ENCODE assay signal across 12 cellular contexts in genomic region chr4:7928711-7929505, GRCh38. TPM values are rescaled to one million over a fixed set of nuclear protein-coding genes. Genes with fewer than 3 reads are reported as not detected.
A peak's percentile ranks its signal among the peaks of the same experiment; 100 is the strongest.
DNase-seq lines count a peak whose midpoint lies in the region; ATAC-seq and TF ChIP-seq lines count a peak whose summit lies in the region.
"Had no signal": no experiment of that assay in that cellular context is flagged by ENCODE, and none has a peak within 500 bp of the region (broad histone marks: within the 10 kb centered on the region; RNA-seq: fewer than 3 reads in every experiment).

No MANE protein-coding gene starts in this region.

- no peaks in the 10 kb centered on the region for H3K27me3 Mint-ChIP-seq in activated CD8-positive, alpha-beta memory T cell treated with anti-CD3 and anti-CD28 coated beads, Interleukin-2, amount 10 ng/mL, durations not matched to agents 7 days and 5 days

- no peaks in the 10 kb centered on the region for H3K9me3 Mint-ChIP-seq in activated CD8-positive, alpha-beta memory T cell treated with anti-CD3 and anti-CD28 coated beads, Interleukin-2, amount 10 ng/mL, durations not matched to agents 7 days and 5 days (ENCODE audit: low read depth)

- H3K4me3 ChIP-seq in kidney epithelial cell (ENCODE audit: low read depth, low read length) (no peak overlapping the region), uterus (no peak overlapping the region)
- H3K4me3 ChIP-seq: BLaER1 had no signal

- peak overlapping the region; percentile 13 to 22 for H3K27ac ChIP-seq in uterus
- H3K27ac ChIP-seq: BLaER1 had no signal

- ATAC-seq in activated CD8-positive, alpha-beta memory T cell treated with anti-CD3 and anti-CD28 coated beads, Interleukin-2, amount 10 ng/mL, durations not matched to agents 7 days and 5 days: no peak
- ATAC-seq in GM18517 (IDR thresholded peaks at IDR 0.05; ENCODE audit: unreplicated experiment) (no peak), HG03354 (IDR thresholded peaks at IDR 0.05; ENCODE audit: poor library complexity, severe bottlenecking, unreplicated experiment) (no peak)

- H3K27ac Mint-ChIP-seq in activated CD8-positive, alpha-beta memory T cell treated with anti-CD3 and anti-CD28 coated beads, Interleukin-2, amount 10 ng/mL, durations not matched to agents 7 days and 5 days: no peak overlapping the region

- CTCF ChIA-PET in activated CD8-positive, alpha-beta memory T cell treated with anti-CD3 and anti-CD28 coated beads, Interleukin-2, amount 10 ng/mL, durations not matched to agents 7 days and 5 days (lab: Charles Lee): interaction anchor here (0.9 to 2.0 kb wide), 2 partner anchors 32 to 124 kb away, joined by 3 to 4 read pairs; no protein-coding TSS in a partner anchor

- H3K27me3 ChIP-seq in kidney epithelial cell (ENCODE audit: control insufficient read depth, insufficient read depth, low read length): no peaks in the 10 kb centered on the region
- no peaks in the 10 kb centered on the region for H3K27me3 ChIP-seq in uterus
- H3K27me3 ChIP-seq: BLaER1 had no signal

- TF ChIP-seq CTCF in kidney epithelial cell (IDR thresholded peaks at IDR 0.05; ENCODE audit: insufficient read depth, low read length, poor library complexity, severe bottlenecking) (peak; percentile 40), uterus (IDR thresholded peaks at IDR 0.05) (peak in 2 of 4 experiments; percentile 4 to 15)

- H3K4me1 ChIP-seq in uterus: peaks cover 0 to 11% of the 10 kb centered on the region in 2 donors

- H3K9me3 ChIP-seq in uterus: no peaks in the 10 kb centered on the region

- no peaks in the 10 kb centered on the region for H3K36me3 ChIP-seq in kidney epithelial cell (ENCODE audit: control insufficient read depth, insufficient read depth, low read length)
- no peaks in the 10 kb centered on the region for H3K36me3 ChIP-seq in uterus
- H3K36me3 ChIP-seq: BLaER1 had no signal

- H3K4me3 Mint-ChIP-seq in activated CD8-positive, alpha-beta memory T cell treated with anti-CD3 and anti-CD28 coated beads, Interleukin-2, amount 10 ng/mL, durations not matched to agents 7 days and 5 days: no peak overlapping the region

- no peak for TF ChIP-seq POLR2A in uterus (IDR thresholded peaks at IDR 0.05)

- DNase-seq in activated CD8-positive, alpha-beta memory T cell treated with anti-CD3 and anti-CD28 coated beads for 24 hours: peak; percentile 46
- no peak for DNase-seq in activated CD8-positive, alpha-beta memory T cell treated with anti-CD3 and anti-CD28 coated beads, Interleukin-2, amount 10 ng/mL, durations not matched to agents 7 days and 5 days
- DNase-seq in cerebellum (ENCODE audit: low spot score): peak; percentile 70
- DNase-seq in kidney epithelial cell (ENCODE audit: low read depth): no peak
- DNase-seq in uterus: no peak
- DNase-seq in stimulated activated CD4-positive, alpha-beta T cell treated with anti-CD3 and anti-CD28 coated beads, Interleukin-2, amount 100 ng/mL, for 24 hours: no peak
- DNase-seq: activated naive CD4-positive, alpha-beta T cell treated with Interleukin-2 at 50 U/mL for 16 hours; NCI-H187 treated with DMSO at 0.1 percent for 48 hours; T-helper 2 cell had no signal

- no peaks in the 10 kb centered on the region for H3K4me1 Mint-ChIP-seq in activated CD8-positive, alpha-beta memory T cell treated with anti-CD3 and anti-CD28 coated beads, Interleukin-2, amount 10 ng/mL, durations not matched to agents 7 days and 5 days

- intact Hi-C loops in uterus (cut with DNase I; ENCODE audit: low total_unique reads): no loop called here

- H3K36me3 Mint-ChIP-seq in activated CD8-positive, alpha-beta memory T cell treated with anti-CD3 and anti-CD28 coated beads, Interleukin-2, amount 10 ng/mL, durations not matched to agents 7 days and 5 days: peaks cover 1% of the 10 kb centered on the region

RNA-seq across cellular contexts. Expression of gene AFAP1, which starts 10.8 kb away (rescaled TPM):
- total RNA-seq in activated CD8-positive, alpha-beta memory T cell treated with anti-CD3 and anti-CD28 coated beads, Interleukin-2, amount 10 ng/mL, durations not matched to agents 7 days and 5 days: 1 to 10 TPM; 5.8 to 5.9 TPM
- 74.6 TPM for total RNA-seq in cerebellum
- total RNA-seq in kidney epithelial cell: 54.4 and 55.6 TPM in 2 replicates
- total RNA-seq in uterus: 10 to 100 TPM in 2 of 4 donors, 1 to 10 TPM in 2; 8.2 to 55.0 (median 28.9) TPM

Comparison
In these comparisons a context has a peak if more than half of its experiments do, and no peak if none do; other contexts are left out.
1. DNase-seq: peak in activated CD8-positive, alpha-beta memory T cell treated with anti-CD3 and anti-CD28 coated beads for 24 hours (single experiment) and cerebellum (single experiment); none in activated CD8-positive, alpha-beta memory T cell treated with anti-CD3 and anti-CD28 coated beads, Interleukin-2, amount 10 ng/mL, durations not matched to agents 7 days and 5 days (single experiment), kidney epithelial cell (single experiment), uterus (0 of 2) and stimulated activated CD4-positive, alpha-beta T cell treated with anti-CD3 and anti-CD28 coated beads, Interleukin-2, amount 100 ng/mL, for 24 hours (0 of 2).